Comparison of ENCODE assay signal across 8 cellular contexts in the genomic region with DNA sequence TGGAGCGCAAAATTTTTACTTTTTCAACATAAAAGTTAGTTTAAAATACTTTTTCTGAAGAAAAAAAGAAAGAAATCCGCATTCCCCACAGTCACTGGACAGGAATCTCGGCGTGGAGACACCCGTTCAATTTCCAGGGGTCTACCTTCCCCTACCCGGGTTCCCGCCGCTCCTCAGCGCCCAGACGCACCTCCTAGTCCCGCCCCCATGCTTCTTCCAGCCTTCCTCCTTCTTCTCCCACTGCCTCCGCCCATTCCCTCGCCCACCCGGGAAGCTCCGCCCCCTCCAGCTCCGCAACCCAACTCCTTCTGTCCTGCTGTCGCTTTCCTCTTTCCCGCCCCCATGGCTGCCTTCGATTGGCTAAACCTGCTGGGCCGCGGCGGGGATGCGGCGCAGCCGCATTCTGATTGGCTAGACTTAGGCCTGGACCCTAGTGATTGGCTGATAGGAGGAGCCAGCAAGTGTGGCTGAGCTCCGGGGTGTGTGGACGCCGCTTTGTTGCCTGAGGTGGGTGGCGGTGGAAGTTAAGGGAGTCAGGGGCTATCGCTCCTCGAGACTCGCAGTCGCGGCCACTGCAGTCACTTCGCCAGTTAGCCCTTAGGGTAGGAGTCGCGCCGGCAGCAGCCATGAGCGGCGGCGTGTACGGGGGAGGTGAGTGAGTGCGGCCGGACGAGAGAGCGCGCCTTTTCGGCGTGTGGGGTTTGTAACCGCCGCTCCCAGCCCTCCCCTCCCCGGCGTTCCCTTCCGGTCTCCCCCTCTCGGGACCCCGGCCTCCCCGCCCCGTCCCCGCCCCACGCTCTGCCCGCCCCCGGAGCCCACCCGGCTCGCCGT. TPM values are rescaled to one million over a fixed set of nuclear protein-coding genes. Genes with fewer than 3 reads are reported as not detected.
DNase-seq lines count a peak whose midpoint lies in the region; ATAC-seq, FAIRE-seq and TF ChIP-seq lines count a peak whose summit lies in the region.

ACTL6A (plus strand) TSS at position 460 of the 831 bp plus-strand sequence; CDS start at position 627, 167 bp downstream.

- peak; percentile 98 for ATAC-seq in HG02763 (IDR thresholded peaks at IDR 0.05; ENCODE audit: unreplicated experiment)
- ATAC-seq in activated naive CD8-positive, alpha-beta T cell treated with anti-CD3 and anti-CD28 coated beads, Interleukin-2, amount 50 U/mL, for 24 hours = peak; percentile 97
- ATAC-seq in Right ventricle myocardium superior (ENCODE audit: poor library complexity) = peak; percentile 98
- ATAC-seq in pancreas = peak; percentile 96 to 99 (median 98)

- peaks cover 37% of the 10 kb centered on the region for H3K4me1 Mint-ChIP-seq in activated naive CD8-positive, alpha-beta T cell treated with anti-CD3 and anti-CD28 coated beads, Interleukin-2, amount 50 U/mL, for 24 hours

- 1% methylated on average over 58 to 65 of the region's 65 CpGs for WGBS in pancreas, 2 donors

- H3K4me3 ChIP-seq in GM12865 (ENCODE audit: low read depth, low read length) (peak within 1 kb of the TSS; percentile 81), pancreas (peak within 1 kb of the TSS; percentile 75 to 90 (median 86)), tibial artery (peak within 1 kb of the TSS; percentile 79 to 88)

- H3K4me1 ChIP-seq in pancreas (peaks cover 0 to 10% (median 5%) of the 10 kb centered on the region in 3 donors), tibial artery (peaks cover 0 to 15% (median 8%) of the 10 kb centered on the region in 4 donors)

- H3K27me3 ChIP-seq in pancreas = no peaks in the 10 kb centered on the region
- H3K27me3 ChIP-seq in tibial artery = no peaks in the 10 kb centered on the region

- peak within 1 kb of the TSS; percentile 97 for H3K27ac Mint-ChIP-seq in activated naive CD8-positive, alpha-beta T cell treated with anti-CD3 and anti-CD28 coated beads, Interleukin-2, amount 50 U/mL, for 24 hours

- no peaks in the 10 kb centered on the region for H3K9me3 Mint-ChIP-seq in activated naive CD8-positive, alpha-beta T cell treated with anti-CD3 and anti-CD28 coated beads, Interleukin-2, amount 50 U/mL, for 24 hours

- H3K27ac ChIP-seq in pancreas (peak within 1 kb of the TSS; percentile 72 to 81 (median 75)), tibial artery (peak within 1 kb of the TSS; percentile 84 to 94)

- no peaks in the 10 kb centered on the region for H3K36me3 ChIP-seq in pancreas
- no peaks in the 10 kb centered on the region for H3K36me3 ChIP-seq in tibial artery

- intact Hi-C loops in Right ventricle myocardium superior (cut with DNase I) = no loop called here
- intact Hi-C loops in pancreas (cut with DNase I) = no loop called here
- intact Hi-C loops in tibial artery (cut with DNase I; ENCODE audit: low total_unique reads) = loop anchor here (10.0 kb wide), 1 partner anchor 218 kb away; the partner anchor contains the start of gene MFN1

- H3K9me3 ChIP-seq in pancreas (no peaks in the 10 kb centered on the region), tibial artery (no peaks in the 10 kb centered on the region)

- peak within 1 kb of the TSS; percentile 93 for H3K4me3 Mint-ChIP-seq in activated naive CD8-positive, alpha-beta T cell treated with anti-CD3 and anti-CD28 coated beads, Interleukin-2, amount 50 U/mL, for 24 hours

- peak; percentile 100 for DNase-seq in GM12865 (ENCODE audit: low read depth)
- DNase-seq in NCI-H1417 treated with DMSO at 0.1 percent for 48 hours (lab: John Stamatoyannopoulos, UW) = peak; percentile 99
- peak; percentile 99 for DNase-seq in SW480 (ENCODE audit: low spot score)
- DNase-seq in activated naive CD8-positive, alpha-beta T cell treated with anti-CD3 and anti-CD28 coated beads, Interleukin-2, amount 50 U/mL, for 24 hours = peak; percentile 99
- DNase-seq in Right ventricle myocardium superior = peak; percentile 100
- peak; percentile 97 to 100 (median 100) for DNase-seq in pancreas
- DNase-seq in tibial artery = peak; percentile 100

- H3K36me3 Mint-ChIP-seq in activated naive CD8-positive, alpha-beta T cell treated with anti-CD3 and anti-CD28 coated beads, Interleukin-2, amount 50 U/mL, for 24 hours (ENCODE audit: low read depth) = peaks cover 6% of the 10 kb centered on the region

- peak; percentile 97 for FAIRE-seq in pancreas (lab: Jason Lieb, UNC)

- TF ChIP-seq CTCF in GM12865 (IDR thresholded peaks at IDR 0.05; ENCODE audit: insufficient read depth, low read depth, low read length, missing control alignments) (no peak), pancreas (IDR thresholded peaks at IDR 0.05) (no peak), tibial artery (IDR thresholded peaks at IDR 0.05) (no peak)

- H3K27me3 Mint-ChIP-seq in activated naive CD8-positive, alpha-beta T cell treated with anti-CD3 and anti-CD28 coated beads, Interleukin-2, amount 50 U/mL, for 24 hours = peaks cover 2% of the 10 kb centered on the region

RNA-seq across cellular contexts. Expression of gene ACTL6A, which starts in this region (rescaled TPM):
- total RNA-seq in Right ventricle myocardium superior = 21.2 TPM
- total RNA-seq in pancreas = 10 to 100 TPM; 11.2 to 21.4 (median 16.3) TPM
- 10 to 100 TPM; 37.9 to 38.1 TPM for polyA plus RNA-seq in pancreas

Comparison
In these comparisons a context has a peak if more than half of its experiments do, and no peak if none do; other contexts are left out.
1. Peak in every context shown above with its lines: DNase-seq, ATAC-seq, H3K4me3 ChIP-seq and H3K27ac ChIP-seq.